Comparison of ENCODE assay signal across 9 cellular contexts in the genomic region with DNA sequence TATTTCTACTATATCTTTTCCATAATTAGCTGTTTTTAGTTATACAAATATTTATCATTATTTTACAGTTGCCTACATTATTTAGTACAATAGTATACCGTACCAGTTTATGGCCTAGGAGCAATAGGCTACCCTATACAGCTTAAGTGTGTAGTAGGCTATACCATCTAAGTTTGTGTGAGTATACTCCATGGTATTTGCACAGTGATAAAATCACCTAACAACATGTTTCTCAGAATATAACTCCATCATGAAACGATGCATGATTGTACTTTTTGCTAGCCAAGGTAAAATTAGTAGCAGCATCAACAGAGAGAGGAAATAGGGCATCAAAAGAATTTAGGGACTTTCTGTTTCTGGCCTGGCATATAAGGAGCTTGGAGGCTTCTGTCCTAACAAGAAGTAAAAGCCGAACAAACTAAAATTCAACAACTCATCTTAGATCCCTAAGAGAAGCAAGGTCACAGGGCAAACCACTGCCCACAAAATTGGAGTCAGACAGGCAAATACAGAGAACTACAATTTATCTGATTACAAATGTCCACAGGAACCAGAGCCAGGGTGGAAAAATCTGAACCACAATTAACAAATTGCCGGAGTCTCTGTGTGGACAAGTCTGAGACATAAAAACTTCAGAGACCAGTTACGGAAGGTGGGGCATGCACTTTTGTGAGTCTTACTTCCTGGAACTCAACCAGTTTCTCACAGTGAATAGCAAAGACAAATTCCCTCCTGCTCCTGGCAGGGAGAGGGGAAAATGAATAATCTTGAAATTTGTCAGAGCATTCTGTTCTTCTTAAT.
DNase-seq lines count a peak whose midpoint lies in the region; ATAC-seq lines count a peak whose summit lies in the region.
"Had no signal": no experiment of that assay in that cellular context is flagged by ENCODE, and none has a peak within 500 bp of the region (broad histone marks: within the 10 kb centered on the region; RNA-seq: fewer than 3 reads in every experiment).

No MANE protein-coding gene starts in this region.

- ATAC-seq in right cardiac atrium = peak; percentile 92 to 98
- ATAC-seq in sciatic nerve = peak; percentile 94
- no peak for ATAC-seq in HG02642 (IDR thresholded peaks at IDR 0.05; ENCODE audit: poor library complexity, unreplicated experiment)
- no peak for ATAC-seq in HG03159 (IDR thresholded peaks at IDR 0.05; ENCODE audit: unreplicated experiment)

- peaks cover 2% of the 10 kb centered on the region for H3K4me1 ChIP-seq in right cardiac atrium (ENCODE audit: control insufficient read depth, insufficient read depth, low read length)

- intact Hi-C loops in right cardiac atrium (cut with DNase I) = no loop called here
- intact Hi-C loops in sciatic nerve (cut with DNase I) = no loop called here

- H3K9me3 ChIP-seq in right cardiac atrium (ENCODE audit: control insufficient read depth, low read length) = no peaks in the 10 kb centered on the region

- H3K27me3 ChIP-seq in right cardiac atrium (ENCODE audit: control insufficient read depth, insufficient read depth) = no peaks in the 10 kb centered on the region

- DNase-seq in GM04503 (ENCODE audit: low read depth) (peak; percentile 97), astrocyte of the hippocampus (ENCODE audit: low read depth, low spot score) (peak; percentile 96), right cardiac atrium (peak in 1 of 3 donors; percentile 33), sciatic nerve (ENCODE audit: low spot score) (peak; percentile 76), COLO668 (lab: John Stamatoyannopoulos, UW; ENCODE audit: unreplicated experiment) (no peak), NCI-H526 treated with DMSO at 0.1 percent for 48 hours (lab: John Stamatoyannopoulos, UW) (no peak)
- DNase-seq: activated T-cell treated with anti-CD3 and anti-CD28 coated beads for 4 hours had no signal

- H3K4me3 ChIP-seq in right cardiac atrium (ENCODE audit: low read length) = no peak overlapping the region

- H3K27ac ChIP-seq in right cardiac atrium (ENCODE audit: low read length) = peak overlapping the region; percentile 52

- WGBS in right cardiac atrium = 50% methylated on average over 5 of the region's 5 CpGs

Comparison
In these comparisons a context has a peak if more than half of its experiments do, and no peak if none do; other contexts are left out.
1. DNase-seq: peak in GM04503 (single experiment), astrocyte of the hippocampus (single experiment) and sciatic nerve (single experiment); none in COLO668 (single experiment) and NCI-H526 treated with DMSO at 0.1 percent for 48 hours (single experiment).
2. ATAC-seq: peak in right cardiac atrium (2 of 2) and sciatic nerve (single experiment); none in HG02642 (single experiment) and HG03159 (single experiment).